In the genomic region with DNA sequence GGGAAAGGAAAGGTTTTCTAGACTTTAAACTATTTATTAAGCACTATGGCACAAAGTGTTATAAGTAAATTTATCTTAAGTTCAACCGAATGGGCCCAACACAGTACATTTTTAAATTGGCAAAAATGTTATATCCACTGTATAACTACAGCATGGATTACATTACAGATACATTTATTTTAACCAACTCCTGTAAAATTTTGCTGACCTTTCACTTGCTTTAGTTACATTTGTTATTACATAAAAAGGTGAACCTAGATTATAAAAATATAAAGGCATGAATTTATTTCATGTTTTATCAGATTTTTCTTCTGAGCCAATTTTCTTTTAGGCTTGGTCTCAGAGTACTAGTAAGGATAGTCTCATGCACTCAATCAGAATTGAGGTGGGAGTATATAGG, we compare ENCODE assay signal across 4 cellular contexts.
TF ChIP-seq lines count a peak whose summit lies in the region.

No MANE protein-coding gene starts in this region.

TF ChIP-seq in HepG2, 621 proteins besides CTCF, POLR2A, EP300 and RAD21:
- TF ChIP-seq ZNF33B (CRISPR knock-in tag; IDR thresholded peaks at IDR 0.05) (no peak), MAFK (conservative IDR thresholded peaks at IDR 0.05 in 1 of 2, IDR thresholded peaks at IDR 0.05 in 1 of 2; ENCODE audit: low read length in 2 of 2) (peak; percentile 62 to 85), MAFF (IDR thresholded peaks at IDR 0.05; ENCODE audit: low read depth, low read length) (peak; percentile 79; the same call in 1 of the 2 replicates), NKX3-1 (CRISPR knock-in tag; IDR thresholded peaks at IDR 0.05) (no peak), MTF2 (CRISPR knock-in tag; IDR thresholded peaks at IDR 0.05; ENCODE audit: borderline replicate concordance) (no peak)
- TF ChIP-seq, protein P1, sequence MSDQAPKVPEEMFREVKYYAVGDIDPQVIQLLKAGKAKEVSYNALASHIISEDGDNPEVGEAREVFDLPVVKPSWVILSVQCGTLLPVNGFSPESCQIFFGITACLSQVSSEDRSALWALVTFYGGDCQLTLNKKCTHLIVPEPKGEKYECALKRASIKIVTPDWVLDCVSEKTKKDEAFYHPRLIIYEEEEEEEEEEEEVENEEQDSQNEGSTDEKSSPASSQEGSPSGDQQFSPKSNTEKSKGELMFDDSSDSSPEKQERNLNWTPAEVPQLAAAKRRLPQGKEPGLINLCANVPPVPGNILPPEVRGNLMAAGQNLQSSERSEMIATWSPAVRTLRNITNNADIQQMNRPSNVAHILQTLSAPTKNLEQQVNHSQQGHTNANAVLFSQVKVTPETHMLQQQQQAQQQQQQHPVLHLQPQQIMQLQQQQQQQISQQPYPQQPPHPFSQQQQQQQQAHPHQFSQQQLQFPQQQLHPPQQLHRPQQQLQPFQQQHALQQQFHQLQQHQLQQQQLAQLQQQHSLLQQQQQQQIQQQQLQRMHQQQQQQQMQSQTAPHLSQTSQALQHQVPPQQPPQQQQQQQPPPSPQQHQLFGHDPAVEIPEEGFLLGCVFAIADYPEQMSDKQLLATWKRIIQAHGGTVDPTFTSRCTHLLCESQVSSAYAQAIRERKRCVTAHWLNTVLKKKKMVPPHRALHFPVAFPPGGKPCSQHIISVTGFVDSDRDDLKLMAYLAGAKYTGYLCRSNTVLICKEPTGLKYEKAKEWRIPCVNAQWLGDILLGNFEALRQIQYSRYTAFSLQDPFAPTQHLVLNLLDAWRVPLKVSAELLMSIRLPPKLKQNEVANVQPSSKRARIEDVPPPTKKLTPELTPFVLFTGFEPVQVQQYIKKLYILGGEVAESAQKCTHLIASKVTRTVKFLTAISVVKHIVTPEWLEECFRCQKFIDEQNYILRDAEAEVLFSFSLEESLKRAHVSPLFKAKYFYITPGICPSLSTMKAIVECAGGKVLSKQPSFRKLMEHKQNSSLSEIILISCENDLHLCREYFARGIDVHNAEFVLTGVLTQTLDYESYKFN (CRISPR knock-in tag; conservative IDR thresholded peaks at IDR 0.05) = no peak
TF ChIP-seq in HepG2: peak in this region for 2.

TF ChIP-seq in A549, 52 proteins besides CTCF, POLR2A, EP300 and RAD21:
- TF ChIP-seq, protein P2, sequence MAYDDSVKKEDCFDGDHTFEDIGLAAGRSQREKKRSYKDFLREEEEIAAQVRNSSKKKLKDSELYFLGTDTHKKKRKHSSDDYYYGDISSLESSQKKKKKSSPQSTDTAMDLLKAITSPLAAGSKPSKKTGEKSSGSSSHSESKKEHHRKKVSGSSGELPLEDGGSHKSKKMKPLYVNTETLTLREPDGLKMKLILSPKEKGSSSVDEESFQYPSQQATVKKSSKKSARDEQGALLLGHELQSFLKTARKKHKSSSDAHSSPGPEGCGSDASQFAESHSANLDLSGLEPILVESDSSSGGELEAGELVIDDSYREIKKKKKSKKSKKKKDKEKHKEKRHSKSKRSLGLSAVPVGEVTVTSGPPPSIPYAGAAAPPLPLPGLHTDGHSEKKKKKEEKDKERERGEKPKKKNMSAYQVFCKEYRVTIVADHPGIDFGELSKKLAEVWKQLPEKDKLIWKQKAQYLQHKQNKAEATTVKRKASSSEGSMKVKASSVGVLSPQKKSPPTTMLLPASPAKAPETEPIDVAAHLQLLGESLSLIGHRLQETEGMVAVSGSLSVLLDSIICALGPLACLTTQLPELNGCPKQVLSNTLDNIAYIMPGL (CRISPR knock-in tag; IDR thresholded peaks at IDR 0.05; ENCODE audit: borderline replicate concordance) = no peak
- TF ChIP-seq MAFK (IDR thresholded peaks at IDR 0.05; ENCODE audit: partially characterized antibody) = peak; percentile 56

TF ChIP-seq in IMR-90, 13 proteins besides CTCF, POLR2A, EP300 and RAD21:
- TF ChIP-seq, protein P3, sequence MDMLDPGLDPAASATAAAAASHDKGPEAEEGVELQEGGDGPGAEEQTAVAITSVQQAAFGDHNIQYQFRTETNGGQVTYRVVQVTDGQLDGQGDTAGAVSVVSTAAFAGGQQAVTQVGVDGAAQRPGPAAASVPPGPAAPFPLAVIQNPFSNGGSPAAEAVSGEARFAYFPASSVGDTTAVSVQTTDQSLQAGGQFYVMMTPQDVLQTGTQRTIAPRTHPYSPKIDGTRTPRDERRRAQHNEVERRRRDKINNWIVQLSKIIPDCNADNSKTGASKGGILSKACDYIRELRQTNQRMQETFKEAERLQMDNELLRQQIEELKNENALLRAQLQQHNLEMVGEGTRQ (IDR thresholded peaks at IDR 0.05; ENCODE audit: low read depth, low read length) = no peak
- TF ChIP-seq MAFK (IDR thresholded peaks at IDR 0.05; ENCODE audit: low read depth, low read length) (peak; percentile 62), CEBPB (IDR thresholded peaks at IDR 0.05; ENCODE audit: low read depth, low read length) (no peak), FOS (IDR thresholded peaks at IDR 0.05; ENCODE audit: low read depth, low read length) (no peak), RCOR1 (IDR thresholded peaks at IDR 0.05; ENCODE audit: insufficient replicate concordance, low read length) (no peak)
TF ChIP-seq in IMR-90: peak in this region for 1.

TF ChIP-seq in K562, 482 proteins besides CTCF, POLR2A, EP300 and RAD21 (continues in another document):
- TF ChIP-seq C11orf30 (IDR thresholded peaks at IDR 0.05; ENCODE audit: low read depth) (0 out of 2 replicates have a peak, but pooled peaks have one; percentile 5), JUNB (CRISPR knock-in tag; conservative IDR thresholded peaks at IDR 0.05) (no peak), ZNF175 (CRISPR knock-in tag; IDR thresholded peaks at IDR 0.05; ENCODE audit: low read depth) (no peak), RAD51 (IDR thresholded peaks at IDR 0.05; ENCODE audit: borderline replicate concordance, low read depth) (no peak), POLR2G (IDR thresholded peaks at IDR 0.05; ENCODE audit: low read depth, low read length) (no peak), IRF2 (CRISPR knock-in tag; IDR thresholded peaks at IDR 0.05) (no peak), MBD2 (IDR thresholded peaks at IDR 0.05; ENCODE audit: borderline replicate concordance, low read depth) (no peak), SRSF1 (IDR thresholded peaks at IDR 0.05; ENCODE audit: low read depth, low read length) (no peak), ZFPM2 (CRISPR knock-in tag; IDR thresholded peaks at IDR 0.05) (no peak), MAFF (IDR thresholded peaks at IDR 0.05; ENCODE audit: low read length) (0 out of 2 replicates have a peak, but pooled peaks have one; percentile 8), SPI1 (IDR thresholded peaks at IDR 0.05; ENCODE audit: borderline replicate concordance, low read depth, low read length) (no peak), PHTF2 (CRISPR knock-in tag; IDR thresholded peaks at IDR 0.05) (no peak), ZNF408 (CRISPR knock-in tag; IDR thresholded peaks at IDR 0.05; ENCODE audit: low read depth) (no peak)
- TF ChIP-seq, protein P4, sequence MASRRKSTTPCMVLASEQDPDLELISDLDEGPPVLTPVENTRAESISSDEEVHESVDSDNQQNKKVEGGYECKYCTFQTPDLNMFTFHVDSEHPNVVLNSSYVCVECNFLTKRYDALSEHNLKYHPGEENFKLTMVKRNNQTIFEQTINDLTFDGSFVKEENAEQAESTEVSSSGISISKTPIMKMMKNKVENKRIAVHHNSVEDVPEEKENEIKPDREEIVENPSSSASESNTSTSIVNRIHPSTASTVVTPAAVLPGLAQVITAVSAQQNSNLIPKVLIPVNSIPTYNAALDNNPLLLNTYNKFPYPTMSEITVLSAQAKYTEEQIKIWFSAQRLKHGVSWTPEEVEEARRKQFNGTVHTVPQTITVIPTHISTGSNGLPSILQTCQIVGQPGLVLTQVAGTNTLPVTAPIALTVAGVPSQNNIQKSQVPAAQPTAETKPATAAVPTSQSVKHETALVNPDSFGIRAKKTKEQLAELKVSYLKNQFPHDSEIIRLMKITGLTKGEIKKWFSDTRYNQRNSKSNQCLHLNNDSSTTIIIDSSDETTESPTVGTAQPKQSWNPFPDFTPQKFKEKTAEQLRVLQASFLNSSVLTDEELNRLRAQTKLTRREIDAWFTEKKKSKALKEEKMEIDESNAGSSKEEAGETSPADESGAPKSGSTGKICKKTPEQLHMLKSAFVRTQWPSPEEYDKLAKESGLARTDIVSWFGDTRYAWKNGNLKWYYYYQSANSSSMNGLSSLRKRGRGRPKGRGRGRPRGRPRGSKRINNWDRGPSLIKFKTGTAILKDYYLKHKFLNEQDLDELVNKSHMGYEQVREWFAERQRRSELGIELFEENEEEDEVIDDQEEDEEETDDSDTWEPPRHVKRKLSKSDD (conservative IDR thresholded peaks at IDR 0.05; ENCODE audit: low read length) = no peak
- TF ChIP-seq, protein P5, sequence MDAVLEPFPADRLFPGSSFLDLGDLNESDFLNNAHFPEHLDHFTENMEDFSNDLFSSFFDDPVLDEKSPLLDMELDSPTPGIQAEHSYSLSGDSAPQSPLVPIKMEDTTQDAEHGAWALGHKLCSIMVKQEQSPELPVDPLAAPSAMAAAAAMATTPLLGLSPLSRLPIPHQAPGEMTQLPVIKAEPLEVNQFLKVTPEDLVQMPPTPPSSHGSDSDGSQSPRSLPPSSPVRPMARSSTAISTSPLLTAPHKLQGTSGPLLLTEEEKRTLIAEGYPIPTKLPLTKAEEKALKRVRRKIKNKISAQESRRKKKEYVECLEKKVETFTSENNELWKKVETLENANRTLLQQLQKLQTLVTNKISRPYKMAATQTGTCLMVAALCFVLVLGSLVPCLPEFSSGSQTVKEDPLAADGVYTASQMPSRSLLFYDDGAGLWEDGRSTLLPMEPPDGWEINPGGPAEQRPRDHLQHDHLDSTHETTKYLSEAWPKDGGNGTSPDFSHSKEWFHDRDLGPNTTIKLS (IDR thresholded peaks at IDR 0.05; ENCODE audit: borderline replicate concordance, low read depth) = no peak
- TF ChIP-seq, protein P6, sequence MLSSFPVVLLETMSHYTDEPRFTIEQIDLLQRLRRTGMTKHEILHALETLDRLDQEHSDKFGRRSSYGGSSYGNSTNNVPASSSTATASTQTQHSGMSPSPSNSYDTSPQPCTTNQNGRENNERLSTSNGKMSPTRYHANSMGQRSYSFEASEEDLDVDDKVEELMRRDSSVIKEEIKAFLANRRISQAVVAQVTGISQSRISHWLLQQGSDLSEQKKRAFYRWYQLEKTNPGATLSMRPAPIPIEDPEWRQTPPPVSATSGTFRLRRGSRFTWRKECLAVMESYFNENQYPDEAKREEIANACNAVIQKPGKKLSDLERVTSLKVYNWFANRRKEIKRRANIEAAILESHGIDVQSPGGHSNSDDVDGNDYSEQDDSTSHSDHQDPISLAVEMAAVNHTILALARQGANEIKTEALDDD (IDR thresholded peaks at IDR 0.05) = no peak
- TF ChIP-seq, protein P7, sequence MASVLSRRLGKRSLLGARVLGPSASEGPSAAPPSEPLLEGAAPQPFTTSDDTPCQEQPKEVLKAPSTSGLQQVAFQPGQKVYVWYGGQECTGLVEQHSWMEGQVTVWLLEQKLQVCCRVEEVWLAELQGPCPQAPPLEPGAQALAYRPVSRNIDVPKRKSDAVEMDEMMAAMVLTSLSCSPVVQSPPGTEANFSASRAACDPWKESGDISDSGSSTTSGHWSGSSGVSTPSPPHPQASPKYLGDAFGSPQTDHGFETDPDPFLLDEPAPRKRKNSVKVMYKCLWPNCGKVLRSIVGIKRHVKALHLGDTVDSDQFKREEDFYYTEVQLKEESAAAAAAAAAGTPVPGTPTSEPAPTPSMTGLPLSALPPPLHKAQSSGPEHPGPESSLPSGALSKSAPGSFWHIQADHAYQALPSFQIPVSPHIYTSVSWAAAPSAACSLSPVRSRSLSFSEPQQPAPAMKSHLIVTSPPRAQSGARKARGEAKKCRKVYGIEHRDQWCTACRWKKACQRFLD (CRISPR knock-in tag; IDR thresholded peaks at IDR 0.05) = no peak
- TF ChIP-seq, protein P8, sequence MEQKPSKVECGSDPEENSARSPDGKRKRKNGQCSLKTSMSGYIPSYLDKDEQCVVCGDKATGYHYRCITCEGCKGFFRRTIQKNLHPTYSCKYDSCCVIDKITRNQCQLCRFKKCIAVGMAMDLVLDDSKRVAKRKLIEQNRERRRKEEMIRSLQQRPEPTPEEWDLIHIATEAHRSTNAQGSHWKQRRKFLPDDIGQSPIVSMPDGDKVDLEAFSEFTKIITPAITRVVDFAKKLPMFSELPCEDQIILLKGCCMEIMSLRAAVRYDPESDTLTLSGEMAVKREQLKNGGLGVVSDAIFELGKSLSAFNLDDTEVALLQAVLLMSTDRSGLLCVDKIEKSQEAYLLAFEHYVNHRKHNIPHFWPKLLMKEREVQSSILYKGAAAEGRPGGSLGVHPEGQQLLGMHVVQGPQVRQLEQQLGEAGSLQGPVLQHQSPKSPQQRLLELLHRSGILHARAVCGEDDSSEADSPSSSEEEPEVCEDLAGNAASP (IDR thresholded peaks at IDR 0.05) = no peak
- TF ChIP-seq, protein P9, sequence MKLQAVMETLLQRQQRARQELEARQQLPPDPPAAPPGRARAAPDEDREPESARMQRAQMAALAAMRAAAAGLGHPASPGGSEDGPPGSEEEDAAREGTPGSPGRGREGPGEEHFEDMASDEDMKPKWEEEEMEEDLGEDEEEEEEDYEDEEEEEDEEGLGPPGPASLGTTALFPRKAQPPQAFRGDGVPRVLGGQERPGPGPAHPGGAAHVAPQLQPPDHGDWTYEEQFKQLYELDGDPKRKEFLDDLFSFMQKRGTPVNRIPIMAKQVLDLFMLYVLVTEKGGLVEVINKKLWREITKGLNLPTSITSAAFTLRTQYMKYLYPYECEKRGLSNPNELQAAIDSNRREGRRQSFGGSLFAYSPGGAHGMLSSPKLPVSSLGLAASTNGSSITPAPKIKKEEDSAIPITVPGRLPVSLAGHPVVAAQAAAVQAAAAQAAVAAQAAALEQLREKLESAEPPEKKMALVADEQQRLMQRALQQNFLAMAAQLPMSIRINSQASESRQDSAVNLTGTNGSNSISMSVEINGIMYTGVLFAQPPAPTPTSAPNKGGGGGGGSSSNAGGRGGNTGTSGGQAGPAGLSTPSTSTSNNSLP (IDR thresholded peaks at IDR 0.05; ENCODE audit: borderline replicate concordance, low read depth, low read length) = no peak
- TF ChIP-seq, protein P10, sequence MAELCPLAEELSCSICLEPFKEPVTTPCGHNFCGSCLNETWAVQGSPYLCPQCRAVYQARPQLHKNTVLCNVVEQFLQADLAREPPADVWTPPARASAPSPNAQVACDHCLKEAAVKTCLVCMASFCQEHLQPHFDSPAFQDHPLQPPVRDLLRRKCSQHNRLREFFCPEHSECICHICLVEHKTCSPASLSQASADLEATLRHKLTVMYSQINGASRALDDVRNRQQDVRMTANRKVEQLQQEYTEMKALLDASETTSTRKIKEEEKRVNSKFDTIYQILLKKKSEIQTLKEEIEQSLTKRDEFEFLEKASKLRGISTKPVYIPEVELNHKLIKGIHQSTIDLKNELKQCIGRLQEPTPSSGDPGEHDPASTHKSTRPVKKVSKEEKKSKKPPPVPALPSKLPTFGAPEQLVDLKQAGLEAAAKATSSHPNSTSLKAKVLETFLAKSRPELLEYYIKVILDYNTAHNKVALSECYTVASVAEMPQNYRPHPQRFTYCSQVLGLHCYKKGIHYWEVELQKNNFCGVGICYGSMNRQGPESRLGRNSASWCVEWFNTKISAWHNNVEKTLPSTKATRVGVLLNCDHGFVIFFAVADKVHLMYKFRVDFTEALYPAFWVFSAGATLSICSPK (IDR thresholded peaks at IDR 0.05; ENCODE audit: borderline replicate concordance) = no peak
- TF ChIP-seq, protein P11, sequence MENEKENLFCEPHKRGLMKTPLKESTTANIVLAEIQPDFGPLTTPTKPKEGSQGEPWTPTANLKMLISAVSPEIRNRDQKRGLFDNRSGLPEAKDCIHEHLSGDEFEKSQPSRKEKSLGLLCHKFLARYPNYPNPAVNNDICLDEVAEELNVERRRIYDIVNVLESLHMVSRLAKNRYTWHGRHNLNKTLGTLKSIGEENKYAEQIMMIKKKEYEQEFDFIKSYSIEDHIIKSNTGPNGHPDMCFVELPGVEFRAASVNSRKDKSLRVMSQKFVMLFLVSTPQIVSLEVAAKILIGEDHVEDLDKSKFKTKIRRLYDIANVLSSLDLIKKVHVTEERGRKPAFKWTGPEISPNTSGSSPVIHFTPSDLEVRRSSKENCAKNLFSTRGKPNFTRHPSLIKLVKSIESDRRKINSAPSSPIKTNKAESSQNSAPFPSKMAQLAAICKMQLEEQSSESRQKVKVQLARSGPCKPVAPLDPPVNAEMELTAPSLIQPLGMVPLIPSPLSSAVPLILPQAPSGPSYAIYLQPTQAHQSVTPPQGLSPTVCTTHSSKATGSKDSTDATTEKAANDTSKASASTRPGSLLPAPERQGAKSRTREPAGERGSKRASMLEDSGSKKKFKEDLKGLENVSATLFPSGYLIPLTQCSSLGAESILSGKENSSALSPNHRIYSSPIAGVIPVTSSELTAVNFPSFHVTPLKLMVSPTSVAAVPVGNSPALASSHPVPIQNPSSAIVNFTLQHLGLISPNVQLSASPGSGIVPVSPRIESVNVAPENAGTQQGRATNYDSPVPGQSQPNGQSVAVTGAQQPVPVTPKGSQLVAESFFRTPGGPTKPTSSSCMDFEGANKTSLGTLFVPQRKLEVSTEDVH (IDR thresholded peaks at IDR 0.05; ENCODE audit: low read depth, partially characterized antibody) = no peak
